In the genomic region with DNA sequence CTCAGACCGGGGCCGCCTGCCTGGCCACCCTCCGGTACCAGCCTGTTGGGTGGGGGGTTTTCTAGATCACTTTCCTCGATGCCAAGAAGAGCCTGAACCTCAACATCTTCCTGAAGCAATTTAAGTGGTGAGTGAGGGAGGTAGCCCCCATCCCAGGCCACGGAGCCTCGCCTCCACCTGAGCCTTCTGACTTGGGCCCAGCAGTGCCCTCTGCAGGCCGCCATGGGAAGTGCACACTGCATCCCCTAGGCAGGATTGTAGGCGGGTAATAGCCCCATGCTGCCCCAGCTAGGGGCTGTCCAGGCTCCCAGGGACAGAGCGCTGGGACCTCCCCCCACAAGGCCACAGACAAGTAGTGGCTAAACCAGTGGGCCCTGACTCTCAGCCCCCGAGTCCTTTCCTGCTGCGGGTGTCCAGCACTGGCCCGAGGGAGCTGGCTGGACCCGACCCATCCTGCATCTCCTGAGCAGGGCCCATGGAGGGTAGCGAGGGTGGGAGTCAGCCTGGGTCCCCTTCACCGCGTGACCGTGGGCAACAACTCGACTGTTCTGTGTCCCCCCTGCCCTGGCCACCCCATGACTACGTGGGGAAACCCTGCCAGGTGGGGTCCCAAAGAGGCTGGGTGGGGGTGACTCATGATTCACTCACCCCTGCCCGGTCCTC, we compare ENCODE assay signal across 8 cellular contexts. TPM values are rescaled to one million over a fixed set of nuclear protein-coding genes. Genes with fewer than 3 reads are reported as not detected.
DNase-seq lines count a peak whose midpoint lies in the region; ATAC-seq, FAIRE-seq and TF ChIP-seq lines count a peak whose summit lies in the region.

No MANE protein-coding gene starts in this region.

- FAIRE-seq in G401.6 (lab: Jason Lieb, UNC) (peak; percentile 89), frontal cortex (lab: Jason Lieb, UNC) (no peak)

- H3K9ac ChIP-seq in parathyroid adenoma = no peak overlapping the region

- H3K4me3 ChIP-seq in parathyroid adenoma (ENCODE audit: low read depth, low read length) (no peak overlapping the region), vagina (no peak overlapping the region)

- H3K79me2 ChIP-seq in parathyroid adenoma = no peaks in the 10 kb centered on the region

- H3K27ac ChIP-seq in RWPE1 (peak overlapping the region; percentile 63), parathyroid adenoma (no peak overlapping the region), vagina (no peak overlapping the region)

- ATAC-seq in GM21528 (IDR thresholded peaks at IDR 0.05; ENCODE audit: low FRiP score, unreplicated experiment) = no peak

- peak; percentile 81 for DNase-seq in HPDE6-E6E7 (ENCODE audit: extremely low spot score)
- DNase-seq in RWPE1 (ENCODE audit: low spot score) = peak; percentile 80
- peak; percentile 61 for DNase-seq in activated T-helper 9 cell treated with anti-CD3 and anti-CD28 coated beads, Interleukin-2, amount 50 U/mL, for 16 hours (ENCODE audit: low read depth)
- peak; percentile 89 to 93 for DNase-seq in frontal cortex (ENCODE audit: low spot score in 2 of 2)
- DNase-seq in vagina (ENCODE audit: extremely low spot score in 2 of 2) = no peak

- H3K9me3 ChIP-seq in parathyroid adenoma (ENCODE audit: control insufficient read depth, low read length) (no peaks in the 10 kb centered on the region), vagina (no peaks in the 10 kb centered on the region)

- CTCF ChIA-PET in RWPE1 (lab: Yijun Ruan, JAX) = interaction anchor here (0.6 to 1.1 kb wide), 9 partner anchors 11 to 110 kb away, joined by 3 to 5 read pairs (median 4); no protein-coding TSS in a partner anchor

- TF ChIP-seq CTCF in RWPE1 (conservative IDR thresholded peaks at IDR 0.05; ENCODE audit: low read depth) (peak; percentile 95), parathyroid adenoma (IDR thresholded peaks at IDR 0.05) (peak; percentile 98), vagina (IDR thresholded peaks at IDR 0.05) (peak; percentile 94 to 98 (median 96))

- TF ChIP-seq POLR2A in vagina (IDR thresholded peaks at IDR 0.05) = no peak

- intact Hi-C loops in vagina (cut with DNase I) = no loop called here

- POLR2A ChIA-PET in RWPE1 (lab: Yijun Ruan, JAX; ENCODE audit: low non-redundant PET) = no interaction called here

- H3K27me3 ChIP-seq in parathyroid adenoma (ENCODE audit: control insufficient read depth, insufficient read depth, low read length) (no peaks in the 10 kb centered on the region), vagina (no peaks in the 10 kb centered on the region)

- no peak overlapping the region for H2AFZ ChIP-seq in parathyroid adenoma

- H3K4me1 ChIP-seq in parathyroid adenoma (no peaks in the 10 kb centered on the region), vagina (peaks cover 6% of the 10 kb centered on the region)

- H3K4me2 ChIP-seq in parathyroid adenoma (ENCODE audit: low read length) = no peak overlapping the region

- H3K36me3 ChIP-seq in parathyroid adenoma (ENCODE audit: control insufficient read depth, insufficient read depth, low read length) = no peaks in the 10 kb centered on the region
- H3K36me3 ChIP-seq in vagina = peaks cover 0 to 49% of the 10 kb centered on the region in 2 donors

RNA-seq across cellular contexts. Expression of a gene that starts 15.3 kb away (rescaled TPM):
- 1.6 TPM for total RNA-seq in frontal cortex
- 10.3 TPM for total RNA-seq in vagina

RNA-seq across cellular contexts. Expression of a gene that starts 19.3 kb away (rescaled TPM):
- 5.3 TPM for total RNA-seq in frontal cortex
- total RNA-seq in vagina = 49.1 TPM

RNA-seq across cellular contexts. Expression of a gene that starts 44.2 kb away (rescaled TPM):
- 20.4 TPM for total RNA-seq in frontal cortex
- 284 TPM for total RNA-seq in vagina

Comparison
In these comparisons a context has a peak if more than half of its experiments do, and no peak if none do; other contexts are left out.
1. DNase-seq: peak in HPDE6-E6E7 (single experiment), RWPE1 (single experiment), activated T-helper 9 cell treated with anti-CD3 and anti-CD28 coated beads, Interleukin-2, amount 50 U/mL, for 16 hours (single experiment) and frontal cortex (2 of 2); none in vagina (0 of 2).
2. RNA of a gene that starts 44.2 kb away (total RNA-seq): 284 TPM in vagina (single experiment); 20.4 TPM in frontal cortex (single experiment); every median in the first group is over 10 times any median in the second.
3. Peak in every context shown above with its lines, with median percentiles within 50 percentile points of each other: CTCF ChIP-seq.